In the genomic region with DNA sequence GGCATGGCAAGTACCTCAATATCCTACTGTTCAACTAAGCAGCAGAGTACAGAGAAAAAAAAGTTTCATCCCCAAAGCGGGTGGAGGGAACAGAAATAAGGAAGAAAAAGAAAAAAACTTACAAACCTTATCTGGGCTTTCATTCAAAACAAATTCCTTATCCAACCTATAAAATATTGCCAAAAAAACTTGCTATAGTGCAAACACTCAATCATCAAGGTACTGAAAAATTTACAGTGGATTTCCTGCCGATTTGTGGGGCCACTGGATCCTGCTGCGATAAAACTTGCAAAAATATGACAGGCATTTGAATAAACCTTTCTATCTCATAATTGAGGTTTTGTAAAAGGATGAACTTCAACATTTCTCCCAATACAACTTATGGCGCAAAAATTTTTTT, we compare ENCODE assay signal across 20 cellular contexts.
"Had no signal": no experiment of that assay in that cellular context is flagged by ENCODE, and none has a peak within 500 bp of the region (broad histone marks: within the 10 kb centered on the region; RNA-seq: fewer than 3 reads in every experiment).

No MANE protein-coding gene starts in this region.

- H3K36me3 ChIP-seq: esophagus muscularis mucosa, gastroesophageal sphincter, heart left ventricle, left lung, lower lobe of right lung had no signal

- H3K4me3 ChIP-seq: coronary artery, dorsolateral prefrontal cortex, esophagus muscularis mucosa, gastroesophageal sphincter, heart left ventricle, left lung, lower lobe of right lung, mucosa of descending colon had no signal

- H3K27ac ChIP-seq: coronary artery, dorsolateral prefrontal cortex, esophagus muscularis mucosa, foreskin keratinocyte, gastroesophageal sphincter, heart left ventricle, left lung, lower lobe of right lung had no signal

- H3K27me3 ChIP-seq: dorsolateral prefrontal cortex, esophagus muscularis mucosa, foreskin keratinocyte, gastroesophageal sphincter, heart left ventricle, left lung had no signal

- H3K4me1 ChIP-seq: foreskin keratinocyte, lower lobe of right lung had no signal

- H3K27ac Mint-ChIP-seq: mesothelial cell of epicardium had no signal

- DNase-seq: dorsolateral prefrontal cortex; effector CD4-positive, alpha-beta T cell; effector memory CD4-positive, alpha-beta T cell; foreskin keratinocyte; hippocampal formation; left cardiac atrium; left lung; left ventricle myocardium superior; lower lobe of right lung; mesenchymal stem cell; mucosa of descending colon had no signal

- H3K9me3 ChIP-seq: esophagus muscularis mucosa, gastroesophageal sphincter, left lung, lower lobe of right lung, mucosa of descending colon had no signal

- FAIRE-seq: colon, frontal cortex, islet of Langerhans, keratinocyte had no signal

- H3K4me3 Mint-ChIP-seq: mesothelial cell of epicardium had no signal

- ATAC-seq: foreskin keratinocyte, gastroesophageal sphincter, left lung, lower lobe of right lung, mucosa of descending colon had no signal
